In genomic region chr17:75105269-75106080, GRCh38 we compare ENCODE assay signal across 5 cellular contexts. TPM values are rescaled to one million over a fixed set of nuclear protein-coding genes. Genes with fewer than 3 reads are reported as not detected.
DNase-seq lines count a peak whose midpoint lies in the region; FAIRE-seq and TF ChIP-seq lines count a peak whose summit lies in the region.

No MANE protein-coding gene starts in this region.

- H3K9me3 ChIP-seq in spleen: no peaks in the 10 kb centered on the region

- intact Hi-C loops in spleen (cut with DNase I; ENCODE audit: low total_unique reads): no loop called here

- H3K4me3 ChIP-seq in spleen: no peak overlapping the region

- H3K27me3 ChIP-seq in spleen (replicated peaks in 1 of 7): no peaks in the 10 kb centered on the region

- H3K27ac ChIP-seq in spleen: no peak overlapping the region

- peaks cover 9 to 41% (median 18%) of the 10 kb centered on the region in 6 donors for H3K4me1 ChIP-seq in spleen

- peak; percentile 80 for FAIRE-seq in GM18507 (lab: Jason Lieb, UNC)

- TF ChIP-seq CTCF in spleen (IDR thresholded peaks at IDR 0.05 in 8 of 11, conservative IDR thresholded peaks at IDR 0.05 in 3 of 11): peak in 10 of 11 experiments; percentile 41 to 83 (median 72)

- TF ChIP-seq POLR2A in spleen (IDR thresholded peaks at IDR 0.05): no peak

- DNase-seq in GM18507 (ENCODE audit: extremely low spot score, insufficient read length, low read depth): no peak
- peak; percentile 51 for DNase-seq in NCI-H226
- DNase-seq in dermis blood vessel endothelial cell: peak; percentile 80
- DNase-seq in spleen: no peak
- DNase-seq in amniotic stem cell (lab: John Stamatoyannopoulos, UW): no peak

- peaks cover 0 to 31% (median 2%) of the 10 kb centered on the region in 6 donors for H3K36me3 ChIP-seq in spleen

- 60 to 78% (median 64%) methylated on average over 14 to 15 of the region's 15 CpGs for WGBS in spleen, 5 donors

RNA-seq across cellular contexts. Expression of gene ARMC7, which starts 4.3 kb away (rescaled TPM):
- total RNA-seq in dermis blood vessel endothelial cell: 3.1 and 3.9 TPM in 2 replicates
- total RNA-seq in spleen: 10 to 100 TPM; 10.5 to 19.2 (median 14.7) TPM
- 10 to 100 TPM in 2 of 3 donors, 1 to 10 TPM in 1; 7.8 to 12.4 (median 10.0) TPM for polyA plus RNA-seq in spleen

RNA-seq across cellular contexts. Expression of gene SLC16A5, which starts 17.7 kb away (rescaled TPM):
- 11.4 and 17.1 TPM in 2 replicates for total RNA-seq in dermis blood vessel endothelial cell
- total RNA-seq in spleen: 10 to 100 TPM in 6 of 7 donors, 1 to 10 TPM in 1; 9.3 to 31.0 (median 14.9) TPM
- 1 to 10 TPM; 3.1 to 6.4 (median 4.7) TPM for polyA plus RNA-seq in spleen

RNA-seq across cellular contexts. Expression of gene NT5C, which starts 26.1 kb away (rescaled TPM):
- total RNA-seq in dermis blood vessel endothelial cell (48.8 and 51.9 TPM in 2 replicates), spleen (10 to 100 TPM; 48.2 to 77.9 (median 54.6) TPM)
- 100 to 1,000 TPM; 105 to 145 (median 139) TPM for polyA plus RNA-seq in spleen

RNA-seq across cellular contexts. Expression of gene JPT1, which starts 48.8 kb away (rescaled TPM):
- total RNA-seq in dermis blood vessel endothelial cell (120 and 160 TPM in 2 replicates), spleen (100 to 1,000 TPM in 2 of 7 donors, 10 to 100 TPM in 5; 47.1 to 116 (median 92.1) TPM)
- 100 to 1,000 TPM; 106 to 192 (median 164) TPM for polyA plus RNA-seq in spleen

RNA-seq across cellular contexts. Expression of gene KCTD2, which starts 58.5 kb away (rescaled TPM):
- total RNA-seq in dermis blood vessel endothelial cell (17.4 and 22.8 TPM in 2 replicates), spleen (10 to 100 TPM; 23.0 to 28.4 (median 25.5) TPM)
- polyA plus RNA-seq in spleen: 10 to 100 TPM; 11.0 to 27.2 (median 11.9) TPM

Comparison
In these comparisons a context has a peak if more than half of its experiments do, and no peak if none do; other contexts are left out.
1. DNase-seq: peak in NCI-H226 (single experiment) and dermis blood vessel endothelial cell (single experiment); none in GM18507 (single experiment), spleen (single experiment) and amniotic stem cell (single experiment).